Comparison of ENCODE assay signal across 1 cellular context in genomic region chr2:219418570-219419189, GRCh38.
TF ChIP-seq lines count a peak whose summit lies in the region.

No MANE protein-coding gene starts in this region.

TF ChIP-seq in IMR-90, 13 proteins besides CTCF, POLR2A, EP300 and RAD21:
- TF ChIP-seq RFX5 (IDR thresholded peaks at IDR 0.05; ENCODE audit: low read depth, low read length) (no peak), USF2 (IDR thresholded peaks at IDR 0.05; ENCODE audit: low read depth, low read length) (no peak), MXI1 (IDR thresholded peaks at IDR 0.05; ENCODE audit: borderline replicate concordance, low read depth, low read length) (no peak), CEBPB (IDR thresholded peaks at IDR 0.05; ENCODE audit: low read depth, low read length) (no peak), ELK1 (IDR thresholded peaks at IDR 0.05; ENCODE audit: borderline replicate concordance, low read depth, low read length) (no peak), MAFK (IDR thresholded peaks at IDR 0.05; ENCODE audit: low read depth, low read length) (no peak), RCOR1 (IDR thresholded peaks at IDR 0.05; ENCODE audit: insufficient replicate concordance, low read length) (no peak), CHD1 (IDR thresholded peaks at IDR 0.05; ENCODE audit: low read depth, low read length) (no peak), SMC3 (IDR thresholded peaks at IDR 0.05; ENCODE audit: low read depth, low read length) (no peak), NFE2L2 (IDR thresholded peaks at IDR 0.05; ENCODE audit: low read depth, low read length) (no peak), BHLHE40 (IDR thresholded peaks at IDR 0.05; ENCODE audit: low read depth, low read length) (no peak), MAZ (IDR thresholded peaks at IDR 0.05; ENCODE audit: borderline replicate concordance, low read depth, low read length) (no peak), FOS (IDR thresholded peaks at IDR 0.05; ENCODE audit: low read depth, low read length) (no peak)
TF ChIP-seq in IMR-90: peak in this region for 0.
